20 cellular contexts compared by ENCODE assay signal in genomic region chr3:167887096-167887495, GRCh38.
DNase-seq lines count a peak whose midpoint lies in the region; TF ChIP-seq lines count a peak whose summit lies in the region.
"Had no signal": no experiment of that assay in that cellular context is flagged by ENCODE, and none has a peak within 500 bp of the region (broad histone marks: within the 10 kb centered on the region; RNA-seq: fewer than 3 reads in every experiment).

No MANE protein-coding gene starts in this region.

- DNase-seq in MCF 10A (ENCODE audit: unreplicated experiment), result peak; percentile 6
- no peak for DNase-seq in mammary epithelial cell
- peak; percentile 13 for DNase-seq in SW480 (ENCODE audit: low spot score)
- peak; percentile 66 for DNase-seq in fibroblast of peridontal ligament (ENCODE audit: extremely low read depth)
- no peak for DNase-seq in HuH-7 (ENCODE audit: low spot score)
- DNase-seq in activated T-helper 2 cell treated with anti-CD3 and anti-CD28 coated beads, Interferon-gamma antibody, Interleukin-2, Interleukin-4, amounts not matched to agents 10 μg/mL and 5 μg/mL and 100 μg/mL, durations not matched to agents 14 hours and 24 hours and 36 hours (ENCODE audit: low spot score), result no peak
- DNase-seq in activated naive CD4-positive, alpha-beta T cell (lab: John Stamatoyannopoulos, UW), result no peak
- DNase-seq in D341Med (ENCODE audit: low spot score), result no peak
- DNase-seq: ACHN; activated B cell treated with CpG ODN at 0.5 μM for 24 hours; Caco-2; cortex of kidney; erythroblast; left colon; NCI-H524 treated with DMSO at 0.1 percent for 48 hours; Peyer's patch; stimulated activated CD4-positive, alpha-beta T cell treated with anti-CD3 and anti-CD28 coated beads, Interleukin-12 subunit alpha, Interleukin-12 subunit beta, amount 100 ng/mL, for 4 hours; stimulated activated naive CD8-positive, alpha-beta T cell treated with anti-CD3 and anti-CD28 coated beads, Interleukin-15, Interleukin-2, amounts not matched to agents 100 U/mL and 50 U/mL, for 24 hours had no signal

- no peaks in the 10 kb centered on the region for H4K20me1 ChIP-seq in mammary epithelial cell (ENCODE audit: insufficient read depth, low read length)

- no peak overlapping the region for H3K27ac Mint-ChIP-seq in MCF 10A (ENCODE audit: low read depth, unreplicated experiment)
- no peak overlapping the region for H3K27ac Mint-ChIP-seq in activated T-helper 2 cell treated with anti-CD3 and anti-CD28 coated beads, Interferon-gamma antibody, Interleukin-2, Interleukin-4, amounts not matched to agents 10 μg/mL and 5 μg/mL and 100 μg/mL, durations not matched to agents 14 hours and 24 hours and 36 hours
- H3K27ac Mint-ChIP-seq: activated B cell treated with CpG ODN at 0.5 μM for 24 hours; activated T-helper 17 cell treated with anti-CD3 and anti-CD28 coated beads, Interleukin-2, amount 50 U/mL, for 72 hours had no signal

- no peaks in the 10 kb centered on the region for H3K9me3 ChIP-seq in mammary epithelial cell (replicated peaks; ENCODE audit: insufficient read depth, low read length)
- H3K9me3 ChIP-seq: Caco-2, Peyer's patch had no signal

- peaks cover 20% of the 10 kb centered on the region for H3K27me3 Mint-ChIP-seq in MCF 10A (ENCODE audit: insufficient read depth, unreplicated experiment)
- H3K27me3 Mint-ChIP-seq in activated T-helper 2 cell treated with anti-CD3 and anti-CD28 coated beads, Interferon-gamma antibody, Interleukin-2, Interleukin-4, amounts not matched to agents 10 μg/mL and 5 μg/mL and 100 μg/mL, durations not matched to agents 14 hours and 24 hours and 36 hours (ENCODE audit: low read depth), result peaks cover 9% of the 10 kb centered on the region
- H3K27me3 Mint-ChIP-seq: activated B cell treated with CpG ODN at 0.5 μM for 24 hours had no signal

- BruUV-seq in MCF 10A (replicated peaks; lab: Mats Ljungman, UMichigan), result no TSS peak
- BruUV-seq in mammary epithelial cell (replicated peaks; lab: Mats Ljungman, UMichigan), result no TSS peak

- in situ Hi-C loops in mammary epithelial cell (cut with MboI; ENCODE audit: low sequenced_read_pairs in 2 of 2), result loop anchor here (25.0 kb wide), 1 partner anchor 475 kb away; no protein-coding TSS in a partner anchor

- intact Hi-C loops in MCF 10A (cut with micrococcal nuclease), result no loop called here
- intact Hi-C loops in mammary epithelial cell (cut with micrococcal nuclease), result no loop called here
- intact Hi-C loops in activated T-helper 2 cell treated with anti-CD3 and anti-CD28 coated beads, Interferon-gamma antibody, Interleukin-2, Interleukin-4, amounts not matched to agents 10 μg/mL and 5 μg/mL and 100 μg/mL, durations not matched to agents 14 hours and 24 hours and 36 hours (cut with micrococcal nuclease), result no loop called here

- H3K4me1 Mint-ChIP-seq in MCF 10A (ENCODE audit: insufficient read depth, unreplicated experiment), result peaks cover 5% of the 10 kb centered on the region
- no peaks in the 10 kb centered on the region for H3K4me1 Mint-ChIP-seq in activated T-helper 2 cell treated with anti-CD3 and anti-CD28 coated beads, Interferon-gamma antibody, Interleukin-2, Interleukin-4, amounts not matched to agents 10 μg/mL and 5 μg/mL and 100 μg/mL, durations not matched to agents 14 hours and 24 hours and 36 hours (ENCODE audit: low read depth)
- H3K4me1 Mint-ChIP-seq: activated B cell treated with CpG ODN at 0.5 μM for 24 hours; activated T-helper 17 cell treated with anti-CD3 and anti-CD28 coated beads, Interleukin-2, amount 50 U/mL, for 72 hours had no signal

- TF ChIP-seq CTCF in MCF 10A (IDR thresholded peaks at IDR 0.05; ENCODE audit: unreplicated experiment) (no peak), mammary epithelial cell (conservative IDR thresholded peaks at IDR 0.05 in 1 of 2, IDR thresholded peaks at IDR 0.05 in 1 of 2; ENCODE audit: extremely low read depth in 1 of 2, insufficient read depth in 1 of 2, low read depth in 1 of 2, low read length in 2 of 2) (no peak)

- H3K36me3 Mint-ChIP-seq in MCF 10A (ENCODE audit: insufficient read depth, unreplicated experiment), result no peaks in the 10 kb centered on the region
- no peaks in the 10 kb centered on the region for H3K36me3 Mint-ChIP-seq in activated T-helper 2 cell treated with anti-CD3 and anti-CD28 coated beads, Interferon-gamma antibody, Interleukin-2, Interleukin-4, amounts not matched to agents 10 μg/mL and 5 μg/mL and 100 μg/mL, durations not matched to agents 14 hours and 24 hours and 36 hours (ENCODE audit: low read depth)

- H3K4me3 ChIP-seq in mammary epithelial cell (replicated peaks in 1 of 3; ENCODE audit: insufficient read depth in 1 of 3, low read depth in 2 of 3, low read length in 3 of 3), result no peak overlapping the region
- H3K4me3 ChIP-seq: Peyer's patch had no signal

- no peaks in the 10 kb centered on the region for H3K79me2 ChIP-seq in mammary epithelial cell (ENCODE audit: insufficient read depth, low read length)
- H3K79me2 ChIP-seq: parathyroid adenoma had no signal

- no peaks in the 10 kb centered on the region for H3K9me3 Mint-ChIP-seq in MCF 10A (ENCODE audit: unreplicated experiment)
- no peaks in the 10 kb centered on the region for H3K9me3 Mint-ChIP-seq in activated T-helper 2 cell treated with anti-CD3 and anti-CD28 coated beads, Interferon-gamma antibody, Interleukin-2, Interleukin-4, amounts not matched to agents 10 μg/mL and 5 μg/mL and 100 μg/mL, durations not matched to agents 14 hours and 24 hours and 36 hours
- H3K9me3 Mint-ChIP-seq: activated B cell treated with CpG ODN at 0.5 μM for 24 hours; activated T-helper 17 cell treated with anti-CD3 and anti-CD28 coated beads, Interleukin-2, amount 50 U/mL, for 72 hours had no signal

- H2AFZ ChIP-seq in mammary epithelial cell (ENCODE audit: low read depth, low read length), result no peak overlapping the region
- H2AFZ ChIP-seq: parathyroid adenoma had no signal

- WGBS in mammary epithelial cell (ENCODE audit: low coverage, missing lambda C conversion rate), result 42% methylated on average over 1 of the region's 1 CpG

- no peaks in the 10 kb centered on the region for H3K36me3 ChIP-seq in mammary epithelial cell (ENCODE audit: insufficient read depth, low read length)
- H3K36me3 ChIP-seq: Peyer's patch had no signal

- POLR2A ChIA-PET in MCF 10A (lab: Yijun Ruan, JAX), result no interaction called here

- H3K27ac ChIP-seq in mammary epithelial cell (ENCODE audit: insufficient read depth, low read depth, low read length), result no peak overlapping the region
- H3K27ac ChIP-seq: parathyroid adenoma, Peyer's patch had no signal

- H3K9ac ChIP-seq in mammary epithelial cell (ENCODE audit: insufficient read depth, low read length), result no peak overlapping the region
- H3K9ac ChIP-seq: parathyroid adenoma had no signal

- H3K27me3 ChIP-seq in mammary epithelial cell (ENCODE audit: insufficient read depth, low read length), result peaks cover 4% of the 10 kb centered on the region
- H3K27me3 ChIP-seq: Peyer's patch had no signal

- dilution Hi-C loops in mammary epithelial cell (cut with HindIII; ENCODE audit: low sequenced_read_pairs), result no loop called here

- H3K4me3 Mint-ChIP-seq in MCF 10A (ENCODE audit: unreplicated experiment), result no peak overlapping the region
- no peak overlapping the region for H3K4me3 Mint-ChIP-seq in activated T-helper 2 cell treated with anti-CD3 and anti-CD28 coated beads, Interferon-gamma antibody, Interleukin-2, Interleukin-4, amounts not matched to agents 10 μg/mL and 5 μg/mL and 100 μg/mL, durations not matched to agents 14 hours and 24 hours and 36 hours (ENCODE audit: low read depth)
- H3K4me3 Mint-ChIP-seq: activated B cell treated with CpG ODN at 0.5 μM for 24 hours; activated T-helper 17 cell treated with anti-CD3 and anti-CD28 coated beads, Interleukin-2, amount 50 U/mL, for 72 hours had no signal

- no peaks in the 10 kb centered on the region for H3K4me1 ChIP-seq in mammary epithelial cell (ENCODE audit: insufficient read depth, low read length)
- H3K4me1 ChIP-seq: Caco-2, parathyroid adenoma, Peyer's patch had no signal

- CTCF ChIA-PET in MCF 10A (lab: Yijun Ruan, JAX) (interaction anchor here (0.7 to 1.9 kb wide), 4 partner anchors 12 to 512 kb away, joined by 3 to 10 read pairs (median 4); no protein-coding TSS in a partner anchor), mammary epithelial cell (lab: Charles Lee; ENCODE audit: low non-redundant PET) (no interaction called here)

- H3K4me2 ChIP-seq in mammary epithelial cell (ENCODE audit: insufficient read depth, low read depth, low read length), result no peak overlapping the region

Comparison
In these comparisons a context has a peak if more than half of its experiments do, and no peak if none do; other contexts are left out.
1. DNase-seq: peak in MCF 10A (single experiment), SW480 (single experiment) and fibroblast of peridontal ligament (single experiment); none in mammary epithelial cell (single experiment), HuH-7 (single experiment), activated T-helper 2 cell treated with anti-CD3 and anti-CD28 coated beads, Interferon-gamma antibody, Interleukin-2, Interleukin-4, amounts not matched to agents 10 μg/mL and 5 μg/mL and 100 μg/mL, durations not matched to agents 14 hours and 24 hours and 36 hours (single experiment), activated naive CD4-positive, alpha-beta T cell (0 of 4) and D341Med (single experiment).